In the genomic region with DNA sequence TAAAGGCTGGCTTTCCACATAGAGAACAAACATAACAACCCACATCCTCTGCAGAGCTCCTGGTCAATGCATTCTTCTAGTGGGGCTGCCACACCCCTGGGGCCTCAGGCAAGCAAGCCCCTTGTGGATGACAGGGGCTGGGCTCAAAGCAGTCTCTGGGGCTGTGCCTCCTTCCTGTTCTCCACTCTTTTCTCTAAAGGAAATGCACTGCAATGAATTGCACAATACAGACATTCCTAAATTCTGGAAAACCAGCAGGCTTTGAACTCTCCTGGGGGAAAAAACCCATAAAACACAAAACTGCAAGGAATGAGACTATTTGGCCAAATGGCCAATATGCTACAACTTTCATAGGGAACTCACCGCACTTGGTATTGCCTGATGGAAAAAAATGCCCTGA, we compare ENCODE assay signal across 8 cellular contexts.
A peak's percentile ranks its signal among the peaks of the same experiment; 100 is the strongest.
DNase-seq lines count a peak whose midpoint lies in the region; ATAC-seq and TF ChIP-seq lines count a peak whose summit lies in the region.
"Not testable (repeated sequence)": the region's sequence is repeated elsewhere in the genome, so short reads cannot be mapped to it uniquely, and the experiment has no call there.

No MANE protein-coding gene starts in this region.

- POLR2A ChIA-PET in BJ (lab: Charles Lee); Panc1 (lab: Charles Lee): not testable (repeated sequence)

- not testable (repeated sequence) for BruUV-seq in Panc1 (replicated peaks; lab: Mats Ljungman, UMichigan)

- 57 to 75% methylated on average over 1 of the region's 1 CpG for WGBS in heart right ventricle, 2 donors
- WGBS in transverse colon (ENCODE audit: low coverage in 1 of 2), 2 donors = 71 to 78% methylated on average over 1 of the region's 1 CpG

- CTCF ChIA-PET in BJ (lab: Yijun Ruan, JAX); Panc1 (lab: Charles Lee): not testable (repeated sequence)

- H3K4me1 Mint-ChIP-seq in endothelial cell (ENCODE audit: unreplicated experiment) (peaks cover 14% of the 10 kb centered on the region), nephron (peaks cover 15% of the 10 kb centered on the region)

- H3K4me3 Mint-ChIP-seq in endothelial cell (ENCODE audit: unreplicated experiment); nephron: not testable (repeated sequence)

- TF ChIP-seq EP300 in transverse colon (IDR thresholded peaks at IDR 0.05; ENCODE audit: low read depth) = not testable (repeated sequence)

- DNase-seq in BJ (ENCODE audit: low read depth) = peak; percentile 69
- DNase-seq in HS-27A (ENCODE audit: low read depth) = peak; percentile 3
- DNase-seq in Panc1 (ENCODE audit: low read depth, low spot score); endothelial cell (ENCODE audit: low spot score); heart right ventricle; transverse colon: not testable (repeated sequence)
- peak; percentile 44 for DNase-seq in adipocyte (ENCODE audit: low read depth)

- not testable (repeated sequence) for H3K36me3 ChIP-seq in BJ (ENCODE audit: control insufficient read depth, insufficient read depth, low read length); Panc1 (ENCODE audit: control insufficient read depth, insufficient read depth, low read length); adipocyte (ENCODE audit: control insufficient read depth, insufficient read depth, low read length, severe bottlenecking); heart right ventricle; transverse colon

- not testable (repeated sequence) for H3K36me3 Mint-ChIP-seq in endothelial cell (ENCODE audit: low read depth, unreplicated experiment); nephron (ENCODE audit: low read depth)

- H3K4me3 ChIP-seq in BJ (ENCODE audit: low read depth, low read length); Panc1 (ENCODE audit: low read depth in 2 of 2, low read length in 2 of 2); adipocyte (ENCODE audit: low read length); heart right ventricle; transverse colon: not testable (repeated sequence)

- ATAC-seq in Panc1 = not testable (repeated sequence)
- ATAC-seq in heart right ventricle = peak in 4 of 8 donors; percentile 5 to 31 (median 12)

- not testable (repeated sequence) for H3K9ac ChIP-seq in adipocyte (ENCODE audit: low read length)

- H3K4me1 ChIP-seq in Panc1 (ENCODE audit: control insufficient read depth, insufficient read depth, low read length); transverse colon: not testable (repeated sequence)
- H3K4me1 ChIP-seq in adipocyte (ENCODE audit: control insufficient read depth, insufficient read depth, low read length) (peaks cover 11% of the 10 kb centered on the region), heart right ventricle (peaks cover 0 to 21% (median 13%) of the 10 kb centered on the region in 9 donors)

- not testable (repeated sequence) for TF ChIP-seq POLR2A in transverse colon (IDR thresholded peaks at IDR 0.05)

- H3K27me3 ChIP-seq in BJ (ENCODE audit: control insufficient read depth, insufficient read depth, low read length); Panc1 (ENCODE audit: control insufficient read depth, insufficient read depth, low read length); adipocyte (replicated peaks; ENCODE audit: control insufficient read depth, insufficient read depth, low read length); heart right ventricle; transverse colon: not testable (repeated sequence)

- H3K27ac ChIP-seq in Panc1 (ENCODE audit: low read length) (peak overlapping the region; percentile 76), heart right ventricle (peak overlapping the region in 8 of 10 donors; percentile 28 to 78 (median 64)), transverse colon (peak overlapping the region; percentile 56 to 63 (median 59))

- H3K27ac Mint-ChIP-seq in endothelial cell (ENCODE audit: unreplicated experiment) (peak overlapping the region; percentile 90), nephron (peak overlapping the region in 2 of 3 experiments; percentile 62 to 68)

- not testable (repeated sequence) for H3K9me3 Mint-ChIP-seq in endothelial cell (ENCODE audit: unreplicated experiment); nephron

- intact Hi-C loops in Panc1 (cut with micrococcal nuclease; ENCODE audit: unreplicated experiment); heart right ventricle (cut with DNase I); transverse colon (cut with DNase I; ENCODE audit: low total_unique reads): not testable (repeated sequence)

- not testable (repeated sequence) for H3K27me3 Mint-ChIP-seq in endothelial cell (ENCODE audit: unreplicated experiment); nephron (ENCODE audit: low read depth)

- in situ Hi-C loops in Panc1 (cut with HindIII; ENCODE audit: low pct_unique_long_range_greater_than_20kb, low sequenced_read_pairs); transverse colon (cut with MboI; ENCODE audit: low pct_ligation_motif_present in 1 of 4, low pct_unique_long_range_greater_than_20kb in 1 of 4, low sequenced_read_pairs in 3 of 4): not testable (repeated sequence)

- not testable (repeated sequence) for H3K9me3 ChIP-seq in Panc1 (ENCODE audit: control insufficient read depth, insufficient read depth, low read depth, low read length); adipocyte (ENCODE audit: control insufficient read depth, low read length); heart right ventricle; transverse colon

- TF ChIP-seq CTCF in BJ (IDR thresholded peaks at IDR 0.05; ENCODE audit: insufficient read depth, low read depth, low read length); Panc1 (IDR thresholded peaks at IDR 0.05); endothelial cell (IDR thresholded peaks at IDR 0.05; ENCODE audit: unreplicated experiment); heart right ventricle (IDR thresholded peaks at IDR 0.05); nephron (IDR thresholded peaks at IDR 0.05; ENCODE audit: unreplicated experiment in 3 of 3); transverse colon (IDR thresholded peaks at IDR 0.05): not testable (repeated sequence)
